In genomic region chr1:226133504-226134123, GRCh38 we compare ENCODE assay signal across 11 cellular contexts. TPM values are rescaled to one million over a fixed set of nuclear protein-coding genes. Genes with fewer than 3 reads are reported as not detected.
DNase-seq lines count a peak whose midpoint lies in the region; ATAC-seq, FAIRE-seq and TF ChIP-seq lines count a peak whose summit lies in the region.
"Had no signal": no experiment of that assay in that cellular context is flagged by ENCODE, and none has a peak within 500 bp of the region (broad histone marks: within the 10 kb centered on the region; RNA-seq: fewer than 3 reads in every experiment).

No MANE protein-coding gene starts in this region.

- H3K27me3 ChIP-seq in esophagus (ENCODE audit: control insufficient read depth in 1 of 2, insufficient read depth in 2 of 2, low read length in 2 of 2) (no peaks in the 10 kb centered on the region), pancreas (no peaks in the 10 kb centered on the region)

- 83 to 84% methylated on average over 6 of the region's 6 CpGs for WGBS in esophagus, 2 donors
- WGBS in pancreas, 2 donors, result 82 to 88% methylated on average over 6 of the region's 6 CpGs

- FAIRE-seq in pancreas (lab: Jason Lieb, UNC), result no peak
- FAIRE-seq: endometrium had no signal

- H3K36me3 ChIP-seq in esophagus (ENCODE audit: control insufficient read depth in 2 of 2, insufficient read depth in 2 of 2, low read length in 1 of 2), result no peaks in the 10 kb centered on the region
- H3K36me3 ChIP-seq in pancreas, result no peaks in the 10 kb centered on the region

- intact Hi-C loops in pancreas (cut with DNase I), result no loop called here

- H3K4me3 ChIP-seq in LNCaP clone FGC (ENCODE audit: low read depth, low read length) (peak overlapping the region; percentile 29), esophagus (ENCODE audit: low read depth in 1 of 2, low read length in 2 of 2) (peak overlapping the region; percentile 34 to 40), pancreas (no peak overlapping the region)
- H3K4me3 ChIP-seq: GM23248 had no signal

- ATAC-seq in pancreas (no peak), HG03135 (IDR thresholded peaks at IDR 0.05; ENCODE audit: unreplicated experiment) (no peak)

- TF ChIP-seq CTCF in C4-2B (conservative IDR thresholded peaks at IDR 0.05) (no peak), LNCaP clone FGC (IDR thresholded peaks at IDR 0.05; ENCODE audit: control insufficient read depth, extremely low read depth, insufficient read depth) (no peak), pancreas (IDR thresholded peaks at IDR 0.05) (no peak)

- DNase-seq in LNCaP clone FGC (ENCODE audit: low read depth), result no peak
- DNase-seq in pancreas, result no peak
- no peak for DNase-seq in SHP77 (lab: John Stamatoyannopoulos, UW)
- DNase-seq in NCI-H748 (lab: John Stamatoyannopoulos, UW; ENCODE audit: unreplicated experiment), result no peak
- no peak for DNase-seq in cerebellar cortex (ENCODE audit: low spot score)
- DNase-seq: NCI-H1105 had no signal

- H3K9me3 ChIP-seq in esophagus (ENCODE audit: control insufficient read depth in 2 of 2, insufficient read depth in 1 of 2, low read depth in 1 of 2, low read length in 1 of 2) (no peaks in the 10 kb centered on the region), pancreas (no peaks in the 10 kb centered on the region)

- peaks cover 6 to 28% of the 10 kb centered on the region in 2 donors for H3K4me1 ChIP-seq in esophagus (ENCODE audit: control insufficient read depth in 2 of 2, insufficient read depth in 2 of 2, low read length in 1 of 2)
- peaks cover 10 to 32% (median 17%) of the 10 kb centered on the region in 3 donors for H3K4me1 ChIP-seq in pancreas

- H3K27ac ChIP-seq in C4-2B (peak overlapping the region; percentile 89), esophagus (ENCODE audit: low read depth in 2 of 2, low read length in 1 of 2) (peak overlapping the region; percentile 93 to 98), pancreas (peak overlapping the region; percentile 24 to 80 (median 54))
- H3K27ac ChIP-seq: GM23248 had no signal

RNA-seq across cellular contexts. Expression of gene ACBD3, which starts 52.9 kb away (rescaled TPM):
- polyA plus RNA-seq in esophagus (10 to 100 TPM in 1 of 2 donors, 1 to 10 TPM in 1; 9.5 to 20.9 TPM), pancreas (10 to 100 TPM in 1 of 2 donors, 1 to 10 TPM in 1; 5.9 to 12.8 TPM)
- 10 to 100 TPM; 16.3 to 24.4 (median 19.7) TPM for total RNA-seq in pancreas

Comparison
In these comparisons a context has a peak if more than half of its experiments do, and no peak if none do; other contexts are left out.
1. H3K4me3 ChIP-seq: peak in LNCaP clone FGC (single experiment) and esophagus (2 of 2); none in pancreas (0 of 4).
2. Peak in every context shown above with its lines, with median percentiles within 50 percentile points of each other: H3K27ac ChIP-seq.